In genomic region chr17:5439446-5439764, GRCh38 we compare ENCODE assay signal across 8 cellular contexts. TPM values are rescaled to one million over a fixed set of nuclear protein-coding genes. Genes with fewer than 3 reads are reported as not detected.
A peak's percentile ranks its signal among the peaks of the same experiment; 100 is the strongest.
DNase-seq lines count a peak whose midpoint lies in the region; ATAC-seq and TF ChIP-seq lines count a peak whose summit lies in the region.

No MANE protein-coding gene starts in this region.

- no peak for DNase-seq in brain microvascular endothelial cell
- DNase-seq in naive B cell, result no peak
- DNase-seq in midbrain (lab: John Stamatoyannopoulos, UW), result no peak
- no peak for DNase-seq in GDM1 (lab: John Stamatoyannopoulos, UW)

- H3K4me3 Mint-ChIP-seq in naive B cell, result peak overlapping the region; percentile 80 to 93 (median 90)

- H3K4me3 ChIP-seq in ACC112 (ENCODE audit: low read depth, low read length), result peak overlapping the region; percentile 88
- H3K4me3 ChIP-seq in brain microvascular endothelial cell (ENCODE audit: low read depth, low read length), result peak overlapping the region; percentile 33

- H3K79me2 ChIP-seq in ACC112 (ENCODE audit: control insufficient read depth, insufficient read depth, low read length, unreplicated experiment), result peaks cover 40% of the 10 kb centered on the region

- H3K27ac Mint-ChIP-seq in naive B cell, result peak overlapping the region; percentile 84 to 96 (median 94)

- peaks cover 25% of the 10 kb centered on the region for H3K4me1 ChIP-seq in ACC112 (ENCODE audit: control insufficient read depth, insufficient read depth, low read length, unreplicated experiment)

- TF ChIP-seq POLR2A in GM18505 (IDR thresholded peaks at IDR 0.05; ENCODE audit: borderline replicate concordance, extremely low read depth, insufficient read depth, insufficient read length), result no peak

- in situ Hi-C loops in brain microvascular endothelial cell (cut with HindIII; ENCODE audit: low pct_ligation_motif_present, low sequenced_read_pairs), result no loop called here

- H2AFZ ChIP-seq in ACC112 (ENCODE audit: low read length, unreplicated experiment), result peak overlapping the region; percentile 74

- H3K36me3 Mint-ChIP-seq in naive B cell, result peaks cover 0 to 10% of the 10 kb centered on the region in 2 donors

- no peaks in the 10 kb centered on the region for H3K9me3 Mint-ChIP-seq in naive B cell

- no peaks in the 10 kb centered on the region for H3K27me3 Mint-ChIP-seq in naive B cell

- H3K27me3 ChIP-seq in ACC112 (ENCODE audit: insufficient read depth, low read length) (no peaks in the 10 kb centered on the region), brain microvascular endothelial cell (replicated peaks) (no peaks in the 10 kb centered on the region)

- ATAC-seq in HG03457 (IDR thresholded peaks at IDR 0.05; ENCODE audit: unreplicated experiment) (peak; percentile 8), naive B cell (ENCODE audit: low read depth in 2 of 2) (no peak), GM18867 (IDR thresholded peaks at IDR 0.05; ENCODE audit: unreplicated experiment) (no peak), GM18505 (IDR thresholded peaks at IDR 0.05; ENCODE audit: unreplicated experiment) (no peak)

- peaks cover 19 to 42% (median 28%) of the 10 kb centered on the region in 3 donors for H3K4me1 Mint-ChIP-seq in naive B cell

- no peak overlapping the region for H3K27ac ChIP-seq in ACC112 (ENCODE audit: low read depth, low read length)
- no peak overlapping the region for H3K27ac ChIP-seq in brain microvascular endothelial cell

- no peak for TF ChIP-seq CTCF in brain microvascular endothelial cell (IDR thresholded peaks at IDR 0.05; ENCODE audit: low read depth, low read length, missing control alignments)

- H3K36me3 ChIP-seq in ACC112 (ENCODE audit: insufficient read depth, low read length), result peaks cover 21% of the 10 kb centered on the region
- peaks cover 35% of the 10 kb centered on the region for H3K36me3 ChIP-seq in brain microvascular endothelial cell (replicated peaks)

RNA-seq across cellular contexts. Expression of gene C1QBP, which starts 0.5 kb away (rescaled TPM):
- 100 to 1,000 TPM; 206 to 309 (median 274) TPM for polyA plus RNA-seq in naive B cell (ENCODE audit: low read depth in 6 of 6)

RNA-seq across cellular contexts. Expression of gene RPAIN, which starts 19.4 kb away (rescaled TPM):
- 10 to 100 TPM; 41.4 to 58.7 (median 50.5) TPM for polyA plus RNA-seq in naive B cell (ENCODE audit: low read depth in 6 of 6)

RNA-seq across cellular contexts. Expression of gene NUP88, which starts 19.9 kb away (rescaled TPM):
- polyA plus RNA-seq in naive B cell (ENCODE audit: low read depth in 6 of 6), result 100 to 1,000 TPM; 261 to 392 (median 297) TPM

RNA-seq across cellular contexts. Expression of gene DHX33, which starts 29.4 kb away (rescaled TPM):
- polyA plus RNA-seq in naive B cell (ENCODE audit: low read depth in 6 of 6), result 1 to 10 TPM in 3 of 6 donors, under 1 TPM in 3; 0.19 to 1.9 (median 1.1) TPM

RNA-seq across cellular contexts. Expression of gene DERL2, which starts 46.6 kb away (rescaled TPM):
- polyA plus RNA-seq in naive B cell (ENCODE audit: low read depth in 6 of 6), result 10 to 100 TPM; 59.7 to 96.5 (median 69.5) TPM
